8 cellular contexts compared by ENCODE assay signal in the genomic region with DNA sequence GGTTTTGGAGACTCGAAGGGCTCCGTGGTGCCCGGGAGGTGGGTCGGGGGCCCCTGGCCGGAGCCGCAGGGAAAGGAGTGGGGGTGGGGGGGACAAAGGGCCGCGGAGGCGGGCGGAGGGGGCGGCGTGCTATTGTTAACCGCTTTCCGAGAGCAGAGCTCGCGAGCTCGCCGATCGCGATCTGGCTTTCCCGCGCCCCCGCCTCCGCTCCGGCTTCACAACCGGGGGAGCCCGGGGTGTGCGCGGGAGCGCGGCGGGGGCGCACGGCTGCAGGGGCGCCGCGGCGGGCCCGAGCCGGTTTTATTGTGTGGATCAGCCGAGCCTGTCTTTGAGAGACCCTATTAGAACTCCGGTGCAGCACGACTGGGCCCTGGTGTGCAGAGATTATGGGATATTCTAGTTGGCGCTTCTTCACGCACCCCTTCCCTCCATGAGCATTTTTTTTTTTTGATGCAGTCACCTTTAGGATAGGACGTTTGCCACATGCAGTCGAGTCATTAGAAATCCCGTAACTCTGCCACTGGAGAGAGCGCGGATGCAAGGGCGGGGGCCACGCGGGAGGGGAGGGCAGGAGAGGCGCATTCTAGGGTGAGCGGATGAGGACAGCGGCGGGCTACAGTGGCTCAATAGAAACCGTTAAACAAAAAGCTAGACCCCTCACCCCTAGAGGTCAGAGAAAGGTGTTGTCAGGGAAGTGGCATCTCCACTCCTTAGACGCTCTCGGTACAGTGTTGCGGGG. TPM values are rescaled to one million over a fixed set of nuclear protein-coding genes. Genes with fewer than 3 reads are reported as not detected.
DNase-seq lines count a peak whose midpoint lies in the region; ATAC-seq and TF ChIP-seq lines count a peak whose summit lies in the region.

No MANE protein-coding gene starts in this region.

- H3F3A ChIP-seq in neural cell (ENCODE audit: insufficient read depth, low read length, poor library complexity, severe bottlenecking), result peaks cover 4% of the 10 kb centered on the region

- H3K79me2 ChIP-seq in neural cell (replicated peaks; ENCODE audit: insufficient read depth, low read length), result peaks cover 32% of the 10 kb centered on the region

- no peak overlapping the region for H3K4me2 ChIP-seq in neural cell (ENCODE audit: low read length)

- TF ChIP-seq CTCF in AG04450 (IDR thresholded peaks at IDR 0.05; ENCODE audit: low read depth, low read length) (no peak), HEK293 (tag by site-specific recombination; IDR thresholded peaks at IDR 0.05) (no peak), neural cell (IDR thresholded peaks at IDR 0.05; ENCODE audit: poor library complexity, severe bottlenecking) (no peak)

- CTCF ChIA-PET in AG04450 (lab: Charles Lee) (interaction anchor here (0.6 to 1.2 kb wide), 3 partner anchors 21 to 49 kb away, joined by 3 to 5 read pairs (median 4); no protein-coding TSS in a partner anchor), HEK293 (lab: Yijun Ruan, JAX) (interaction anchor here (0.6 to 0.7 kb wide), 3 partner anchors 16 to 117 kb away, joined by 3 read pairs; no protein-coding TSS in a partner anchor)
- CTCF ChIA-PET in activated CD4-positive, alpha-beta T cell treated with anti-CD3 and anti-CD28 coated beads, Interleukin-2, amount 10 ng/mL, durations not matched to agents 7 days and 5 days (lab: Charles Lee), result no interaction called here

- H3K9ac ChIP-seq in neural cell (ENCODE audit: low read length), result peak overlapping the region; percentile 90

- H3K27ac ChIP-seq in AG04450 (ENCODE audit: low read depth, low read length) (no peak overlapping the region), HEK293 (ENCODE audit: extremely low read depth, low read depth, low read length) (peak overlapping the region; percentile 90), neural cell (ENCODE audit: low read length) (peak overlapping the region; percentile 91)

- H3K9me3 Mint-ChIP-seq in activated CD4-positive, alpha-beta T cell treated with anti-CD3 and anti-CD28 coated beads, Interleukin-2, amount 10 ng/mL, durations not matched to agents 7 days and 5 days, result no peaks in the 10 kb centered on the region

- TF ChIP-seq EP300 in neural cell (conservative IDR thresholded peaks at IDR 0.05; ENCODE audit: poor library complexity, severe bottlenecking), result no peak

- no peaks in the 10 kb centered on the region; the same call in 1 of the 2 replicates for H3K4me1 ChIP-seq in HEK293 (ENCODE audit: control insufficient read depth, insufficient read depth, low read length)

- peaks cover 54% of the 10 kb centered on the region for H3K27me3 ChIP-seq in AG04450 (ENCODE audit: control insufficient read depth, insufficient read depth, low read length)
- H3K27me3 ChIP-seq in neural cell (ENCODE audit: insufficient read depth, low read depth, low read length), result peaks cover 19% of the 10 kb centered on the region

- H3K36me3 Mint-ChIP-seq in activated CD4-positive, alpha-beta T cell treated with anti-CD3 and anti-CD28 coated beads, Interleukin-2, amount 10 ng/mL, durations not matched to agents 7 days and 5 days (ENCODE audit: low read depth), result no peaks in the 10 kb centered on the region

- DNase-seq in AG04450 (ENCODE audit: low read depth, low spot score) (no peak), erythroblast (lab: John Stamatoyannopoulos, UW) (peak; percentile 10 to 32), EL (no peak), cortex of kidney (lab: John Stamatoyannopoulos, UW) (no peak)
- no peak for DNase-seq in activated CD4-positive, alpha-beta T cell treated with anti-CD3 and anti-CD28 coated beads, Interleukin-2, amount 10 ng/mL, durations not matched to agents 7 days and 5 days

- H3K27ac Mint-ChIP-seq in activated CD4-positive, alpha-beta T cell treated with anti-CD3 and anti-CD28 coated beads, Interleukin-2, amount 10 ng/mL, durations not matched to agents 7 days and 5 days, result no peak overlapping the region

- H3K4me3 ChIP-seq in AG04450 (ENCODE audit: low read depth, low read length), result peak overlapping the region; percentile 59
- H3K4me3 ChIP-seq in HEK293 (ENCODE audit: low read depth, low read length), result peak overlapping the region; percentile 59
- peak overlapping the region; percentile 92 for H3K4me3 ChIP-seq in neural cell (ENCODE audit: low read length)

- H3K9me2 ChIP-seq in neural cell (ENCODE audit: insufficient read depth, low read length), result no peaks in the 10 kb centered on the region

- peak overlapping the region; percentile 76 for H2AFZ ChIP-seq in neural cell (ENCODE audit: low read depth, low read length)

- no peak for ATAC-seq in GM19328 (IDR thresholded peaks at IDR 0.05; ENCODE audit: unreplicated experiment)

- H4K20me1 ChIP-seq in neural cell (ENCODE audit: insufficient read depth), result no peaks in the 10 kb centered on the region

- peaks cover 74% of the 10 kb centered on the region for H3K27me3 Mint-ChIP-seq in activated CD4-positive, alpha-beta T cell treated with anti-CD3 and anti-CD28 coated beads, Interleukin-2, amount 10 ng/mL, durations not matched to agents 7 days and 5 days

- H3K9me3 ChIP-seq in AG04450 (ENCODE audit: control insufficient read depth, insufficient read depth, low read length) (no peaks in the 10 kb centered on the region; the same call in 1 of the 2 replicates), HEK293 (ENCODE audit: control insufficient read depth, insufficient read depth, low read depth, low read length) (no peaks in the 10 kb centered on the region), neural cell (ENCODE audit: low read length) (no peaks in the 10 kb centered on the region)

- no peak for TF ChIP-seq POLR2A in erythroblast (IDR thresholded peaks at IDR 0.05; ENCODE audit: low read length)

- H3K36me3 ChIP-seq in HEK293 (ENCODE audit: control insufficient read depth in 2 of 2, insufficient read depth in 1 of 2, low read length in 2 of 2) (no peaks in the 10 kb centered on the region; a peak in 1 of 3 replicates), neural cell (ENCODE audit: insufficient read depth, low read length) (no peaks in the 10 kb centered on the region)

- no peak for TF ChIP-seq RAD21 in neural cell (conservative IDR thresholded peaks at IDR 0.05)

- H3K4me1 Mint-ChIP-seq in activated CD4-positive, alpha-beta T cell treated with anti-CD3 and anti-CD28 coated beads, Interleukin-2, amount 10 ng/mL, durations not matched to agents 7 days and 5 days, result peaks cover 40% of the 10 kb centered on the region

- POLR2A ChIA-PET in AG04450 (lab: Yijun Ruan, JAX), result no interaction called here
- POLR2A ChIA-PET in HEK293 (lab: Yijun Ruan, JAX), result interaction anchor here (0.6 to 0.8 kb wide), 3 partner anchors 8 to 73 kb away, joined by 3 to 5 read pairs (median 3); a partner anchor contains a TSS
- POLR2A ChIA-PET in activated CD4-positive, alpha-beta T cell treated with anti-CD3 and anti-CD28 coated beads, Interleukin-2, amount 10 ng/mL, durations not matched to agents 7 days and 5 days (lab: Charles Lee), result no interaction called here

- H3K4me3 Mint-ChIP-seq in activated CD4-positive, alpha-beta T cell treated with anti-CD3 and anti-CD28 coated beads, Interleukin-2, amount 10 ng/mL, durations not matched to agents 7 days and 5 days, result peak overlapping the region; percentile 67

TF ChIP-seq in HEK293, 187 proteins besides CTCF, POLR2A, EP300 and RAD21:
- TF ChIP-seq, protein P1, sequence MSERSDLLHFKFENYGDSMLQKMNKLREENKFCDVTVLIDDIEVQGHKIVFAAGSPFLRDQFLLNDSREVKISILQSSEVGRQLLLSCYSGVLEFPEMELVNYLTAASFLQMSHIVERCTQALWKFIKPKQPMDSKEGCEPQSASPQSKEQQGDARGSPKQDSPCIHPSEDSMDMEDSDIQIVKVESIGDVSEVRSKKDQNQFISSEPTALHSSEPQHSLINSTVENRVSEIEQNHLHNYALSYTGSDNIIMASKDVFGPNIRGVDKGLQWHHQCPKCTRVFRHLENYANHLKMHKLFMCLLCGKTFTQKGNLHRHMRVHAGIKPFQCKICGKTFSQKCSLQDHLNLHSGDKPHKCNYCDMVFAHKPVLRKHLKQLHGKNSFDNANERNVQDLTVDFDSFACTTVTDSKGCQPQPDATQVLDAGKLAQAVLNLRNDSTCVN (tag by site-specific recombination; optimal IDR thresholded peaks at IDR 0.05), result peak; percentile 29
- TF ChIP-seq ZFHX2 (tag by site-specific recombination; conservative IDR thresholded peaks at IDR 0.05) (0 out of 2 replicates have a peak, but pooled peaks have one; percentile 12), ZNF426 (tag by site-specific recombination; IDR thresholded peaks at IDR 0.05) (no peak)

TF ChIP-seq in neural cell, 6 proteins besides CTCF, POLR2A, EP300 and RAD21 (continues in another document):
- TF ChIP-seq POLR2AphosphoS5 (IDR thresholded peaks at IDR 0.05), result peak; percentile 10
- TF ChIP-seq, protein P2, sequence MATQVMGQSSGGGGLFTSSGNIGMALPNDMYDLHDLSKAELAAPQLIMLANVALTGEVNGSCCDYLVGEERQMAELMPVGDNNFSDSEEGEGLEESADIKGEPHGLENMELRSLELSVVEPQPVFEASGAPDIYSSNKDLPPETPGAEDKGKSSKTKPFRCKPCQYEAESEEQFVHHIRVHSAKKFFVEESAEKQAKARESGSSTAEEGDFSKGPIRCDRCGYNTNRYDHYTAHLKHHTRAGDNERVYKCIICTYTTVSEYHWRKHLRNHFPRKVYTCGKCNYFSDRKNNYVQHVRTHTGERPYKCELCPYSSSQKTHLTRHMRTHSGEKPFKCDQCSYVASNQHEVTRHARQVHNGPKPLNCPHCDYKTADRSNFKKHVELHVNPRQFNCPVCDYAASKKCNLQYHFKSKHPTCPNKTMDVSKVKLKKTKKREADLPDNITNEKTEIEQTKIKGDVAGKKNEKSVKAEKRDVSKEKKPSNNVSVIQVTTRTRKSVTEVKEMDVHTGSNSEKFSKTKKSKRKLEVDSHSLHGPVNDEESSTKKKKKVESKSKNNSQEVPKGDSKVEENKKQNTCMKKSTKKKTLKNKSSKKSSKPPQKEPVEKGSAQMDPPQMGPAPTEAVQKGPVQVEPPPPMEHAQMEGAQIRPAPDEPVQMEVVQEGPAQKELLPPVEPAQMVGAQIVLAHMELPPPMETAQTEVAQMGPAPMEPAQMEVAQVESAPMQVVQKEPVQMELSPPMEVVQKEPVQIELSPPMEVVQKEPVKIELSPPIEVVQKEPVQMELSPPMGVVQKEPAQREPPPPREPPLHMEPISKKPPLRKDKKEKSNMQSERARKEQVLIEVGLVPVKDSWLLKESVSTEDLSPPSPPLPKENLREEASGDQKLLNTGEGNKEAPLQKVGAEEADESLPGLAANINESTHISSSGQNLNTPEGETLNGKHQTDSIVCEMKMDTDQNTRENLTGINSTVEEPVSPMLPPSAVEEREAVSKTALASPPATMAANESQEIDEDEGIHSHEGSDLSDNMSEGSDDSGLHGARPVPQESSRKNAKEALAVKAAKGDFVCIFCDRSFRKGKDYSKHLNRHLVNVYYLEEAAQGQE (IDR thresholded peaks at IDR 0.05; ENCODE audit: borderline replicate concordance), result no peak
- TF ChIP-seq EZH2 (IDR thresholded peaks at IDR 0.05; ENCODE audit: borderline replicate concordance, insufficient read depth, low read length, poor library complexity, severe bottlenecking), result no peak

RNA-seq across cellular contexts. Expression of a gene that starts 3.6 kb away (rescaled TPM):
- 0.12 and 0.26 TPM in 2 replicates for polyA plus RNA-seq in AG04450 (2011; rRNA removed)
- 0.23 and 0.48 TPM in 2 replicates for polyA minus RNA-seq in AG04450 (2011; rRNA and poly(A)+ RNA removed)
- under 1 TPM in 1 of 2 experiments, not detected in 1; 0.04 TPM for total RNA-seq in activated CD4-positive, alpha-beta T cell treated with anti-CD3 and anti-CD28 coated beads, Interleukin-2, amount 10 ng/mL, durations not matched to agents 7 days and 5 days
- polyA plus RNA-seq in neural cell, result 27.2 and 29.4 TPM in 2 replicates
- polyA minus RNA-seq in neural cell, result 16.3 and 17.8 TPM in 2 replicates

Comparison
In these comparisons a context has a peak if more than half of its experiments do, and no peak if none do; other contexts are left out.
1. DNase-seq: peak in erythroblast (2 of 2); none in AG04450 (single experiment), activated CD4-positive, alpha-beta T cell treated with anti-CD3 and anti-CD28 coated beads, Interleukin-2, amount 10 ng/mL, durations not matched to agents 7 days and 5 days (single experiment), EL (single experiment) and cortex of kidney (single experiment).
2. RNA of a gene that starts 3.6 kb away (polyA plus RNA-seq): 27.2 to 29.4 TPM in neural cell; 0.12 to 0.26 TPM in AG04450; every median in the first group is over 10 times any median in the second.
3. Peak in every context shown above with its lines, with median percentiles within 50 percentile points of each other: H3K4me3 ChIP-seq.